Comparison of ENCODE assay signal across 14 cellular contexts in the genomic region with DNA sequence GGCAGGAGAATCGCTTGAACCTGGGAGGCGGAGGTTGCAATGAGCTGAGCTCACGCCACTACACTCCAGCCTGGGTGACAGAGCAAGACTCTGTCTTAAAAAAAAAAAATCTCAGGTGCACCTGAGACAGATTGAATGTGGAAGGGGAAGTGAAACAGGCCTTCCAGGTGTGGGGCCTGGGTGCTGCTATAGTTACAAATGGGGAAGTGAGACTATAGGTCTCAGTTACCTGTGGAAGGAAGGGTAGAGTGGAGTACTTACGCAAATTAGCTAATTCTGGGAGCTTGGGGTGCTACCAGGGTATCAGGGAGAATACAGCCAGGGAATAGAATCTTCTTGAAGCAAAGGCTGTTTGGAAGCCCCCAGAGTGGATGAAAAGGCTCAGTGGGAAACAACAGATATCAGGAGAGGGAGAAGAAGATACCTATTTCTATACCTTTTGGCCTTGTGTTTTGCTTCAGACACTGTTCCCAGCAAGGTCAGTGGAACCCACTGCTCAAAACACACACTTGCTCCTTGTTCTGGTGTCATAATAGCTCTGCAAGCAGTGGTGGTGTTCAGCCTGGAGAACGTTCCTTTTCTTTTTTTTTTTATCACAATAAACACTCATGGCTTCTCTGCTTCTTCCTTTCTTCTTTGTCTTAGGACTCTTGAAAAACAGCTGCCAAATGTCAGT. TPM values are rescaled to one million over a fixed set of nuclear protein-coding genes. Genes with fewer than 3 reads are reported as not detected.
DNase-seq lines count a peak whose midpoint lies in the region; ATAC-seq and TF ChIP-seq lines count a peak whose summit lies in the region.
"Had no signal": no experiment of that assay in that cellular context is flagged by ENCODE, and none has a peak within 500 bp of the region (broad histone marks: within the 10 kb centered on the region; RNA-seq: fewer than 3 reads in every experiment).

No MANE protein-coding gene starts in this region.

- no peak overlapping the region for H3K27ac Mint-ChIP-seq in activated T-cell treated with anti-CD3 and anti-CD28 coated beads, Interleukin-2, amount 50 U/mL, for 72 hours
- H3K27ac Mint-ChIP-seq: activated naive CD4-positive, alpha-beta T cell treated with anti-CD3 and anti-CD28 coated beads, Interleukin-2, amount 50 U/mL, for 24 hours had no signal

- no peaks in the 10 kb centered on the region; the same call in 1 of the 2 replicates for H3K27me3 ChIP-seq in SK-N-SH (ENCODE audit: insufficient read depth)
- H3K27me3 ChIP-seq in ascending aorta = no peaks in the 10 kb centered on the region

- H3K4me3 ChIP-seq in SK-N-SH (ENCODE audit: low read depth in 2 of 2, low read length in 1 of 2) (no peak overlapping the region), ascending aorta (no peak overlapping the region)

- H3K9ac ChIP-seq in SK-N-SH = no peak overlapping the region

- 79% methylated on average over 5 of the region's 5 CpGs for WGBS in SK-N-SH (ENCODE audit: low lambda C conversion rate)

- no peaks in the 10 kb centered on the region for H3K9me2 ChIP-seq in SK-N-SH

- H3K4me1 Mint-ChIP-seq in activated T-cell treated with anti-CD3 and anti-CD28 coated beads, Interleukin-2, amount 50 U/mL, for 72 hours (ENCODE audit: low read depth) = peaks cover 74% of the 10 kb centered on the region

- no peak for TF ChIP-seq CTCF in SK-N-SH (IDR thresholded peaks at IDR 0.05)
- TF ChIP-seq CTCF in ascending aorta (IDR thresholded peaks at IDR 0.05) = no peak

- no peaks in the 10 kb centered on the region for H3K36me3 ChIP-seq in SK-N-SH (replicated peaks in 1 of 2; ENCODE audit: control insufficient read depth in 1 of 2, insufficient read depth in 2 of 2, low read length in 1 of 2)
- H3K36me3 ChIP-seq in ascending aorta = no peaks in the 10 kb centered on the region
- H3K36me3 ChIP-seq: WERI-Rb-1 had no signal

- H3K79me2 ChIP-seq in SK-N-SH (ENCODE audit: insufficient read depth) = no peaks in the 10 kb centered on the region

- H3K4me1 ChIP-seq in SK-N-SH (ENCODE audit: control insufficient read depth in 1 of 2, insufficient read depth in 2 of 2, low read depth in 1 of 2, low read length in 1 of 2) (no peaks in the 10 kb centered on the region), ascending aorta (no peaks in the 10 kb centered on the region)

- POLR2A ChIA-PET in SK-N-SH (lab: Yijun Ruan, JAX) = no interaction called here

- no peaks in the 10 kb centered on the region for H4K20me1 ChIP-seq in SK-N-SH (ENCODE audit: insufficient read depth)

- CTCF ChIA-PET in SK-N-SH (lab: Yijun Ruan, JAX) = interaction anchor here (0.8 to 5.4 kb wide), 2 partner anchors 20 to 98 kb away, joined by 3 to 26 read pairs; no protein-coding TSS in a partner anchor

- no peak overlapping the region for H3K4me3 Mint-ChIP-seq in activated T-cell treated with anti-CD3 and anti-CD28 coated beads, Interleukin-2, amount 50 U/mL, for 72 hours
- H3K4me3 Mint-ChIP-seq: activated naive CD4-positive, alpha-beta T cell treated with anti-CD3 and anti-CD28 coated beads, Interleukin-2, amount 50 U/mL, for 24 hours had no signal

- H3K4me2 ChIP-seq in SK-N-SH = no peak overlapping the region

- H3K27ac ChIP-seq in SK-N-SH (ENCODE audit: low read depth in 2 of 2, low read length in 1 of 2) (no peak overlapping the region), ascending aorta (no peak overlapping the region)
- H3K27ac ChIP-seq: WERI-Rb-1 had no signal

- DNase-seq in NAMALWA (ENCODE audit: low spot score) (peak; percentile 67), SW480 (ENCODE audit: low spot score) (no peak), SK-N-SH (no peak), ascending aorta (ENCODE audit: low spot score in 2 of 2) (no peak)
- no peak for DNase-seq in activated T-cell treated with anti-CD3 and anti-CD28 coated beads, Interleukin-2, amount 50 U/mL, for 72 hours
- DNase-seq: NCI-H82, WERI-Rb-1 had no signal

- no peak overlapping the region for H2AFZ ChIP-seq in SK-N-SH (ENCODE audit: low read depth)

- peak; percentile 86 for ATAC-seq in GM18498 (IDR thresholded peaks at IDR 0.05; ENCODE audit: unreplicated experiment)
- ATAC-seq in GM19452 (IDR thresholded peaks at IDR 0.05; ENCODE audit: unreplicated experiment) = peak; percentile 78
- ATAC-seq in HG02943 (IDR thresholded peaks at IDR 0.05; ENCODE audit: low read depth, unreplicated experiment) = peak; percentile 73
- no peak for ATAC-seq in activated T-cell treated with anti-CD3 and anti-CD28 coated beads, Interleukin-2, amount 50 U/mL, for 72 hours (replicated peaks in 1 of 2)

- H3K36me3 Mint-ChIP-seq in activated T-cell treated with anti-CD3 and anti-CD28 coated beads, Interleukin-2, amount 50 U/mL, for 72 hours (ENCODE audit: insufficient read depth in 2 of 2) = peaks cover 19 to 40% of the 10 kb centered on the region in 2 donors

- intact Hi-C loops in ascending aorta (cut with DNase I) = no loop called here

- TF ChIP-seq EP300 in SK-N-SH (IDR thresholded peaks at IDR 0.05; ENCODE audit: borderline replicate concordance in 1 of 2, low read depth in 1 of 2, low read length in 1 of 2) = no peak

- no peaks in the 10 kb centered on the region for H3F3A ChIP-seq in SK-N-SH (replicated peaks; ENCODE audit: insufficient read depth)

- H3K9me3 ChIP-seq in SK-N-SH = no peaks in the 10 kb centered on the region
- H3K9me3 ChIP-seq in ascending aorta = no peaks in the 10 kb centered on the region

- no peaks in the 10 kb centered on the region for H3K9me3 Mint-ChIP-seq in activated T-cell treated with anti-CD3 and anti-CD28 coated beads, Interleukin-2, amount 50 U/mL, for 72 hours
- H3K9me3 Mint-ChIP-seq: activated naive CD4-positive, alpha-beta T cell treated with anti-CD3 and anti-CD28 coated beads, Interleukin-2, amount 50 U/mL, for 24 hours had no signal

- no peaks in the 10 kb centered on the region for H3K27me3 Mint-ChIP-seq in activated T-cell treated with anti-CD3 and anti-CD28 coated beads, Interleukin-2, amount 50 U/mL, for 72 hours (ENCODE audit: low read depth)
- H3K27me3 Mint-ChIP-seq: activated naive CD4-positive, alpha-beta T cell treated with anti-CD3 and anti-CD28 coated beads, Interleukin-2, amount 50 U/mL, for 24 hours had no signal

- TF ChIP-seq RAD21 in SK-N-SH (IDR thresholded peaks at IDR 0.05; ENCODE audit: low read length) = no peak

TF ChIP-seq in SK-N-SH, 30 proteins besides CTCF, POLR2A, EP300 and RAD21:
- TF ChIP-seq, protein P1, sequence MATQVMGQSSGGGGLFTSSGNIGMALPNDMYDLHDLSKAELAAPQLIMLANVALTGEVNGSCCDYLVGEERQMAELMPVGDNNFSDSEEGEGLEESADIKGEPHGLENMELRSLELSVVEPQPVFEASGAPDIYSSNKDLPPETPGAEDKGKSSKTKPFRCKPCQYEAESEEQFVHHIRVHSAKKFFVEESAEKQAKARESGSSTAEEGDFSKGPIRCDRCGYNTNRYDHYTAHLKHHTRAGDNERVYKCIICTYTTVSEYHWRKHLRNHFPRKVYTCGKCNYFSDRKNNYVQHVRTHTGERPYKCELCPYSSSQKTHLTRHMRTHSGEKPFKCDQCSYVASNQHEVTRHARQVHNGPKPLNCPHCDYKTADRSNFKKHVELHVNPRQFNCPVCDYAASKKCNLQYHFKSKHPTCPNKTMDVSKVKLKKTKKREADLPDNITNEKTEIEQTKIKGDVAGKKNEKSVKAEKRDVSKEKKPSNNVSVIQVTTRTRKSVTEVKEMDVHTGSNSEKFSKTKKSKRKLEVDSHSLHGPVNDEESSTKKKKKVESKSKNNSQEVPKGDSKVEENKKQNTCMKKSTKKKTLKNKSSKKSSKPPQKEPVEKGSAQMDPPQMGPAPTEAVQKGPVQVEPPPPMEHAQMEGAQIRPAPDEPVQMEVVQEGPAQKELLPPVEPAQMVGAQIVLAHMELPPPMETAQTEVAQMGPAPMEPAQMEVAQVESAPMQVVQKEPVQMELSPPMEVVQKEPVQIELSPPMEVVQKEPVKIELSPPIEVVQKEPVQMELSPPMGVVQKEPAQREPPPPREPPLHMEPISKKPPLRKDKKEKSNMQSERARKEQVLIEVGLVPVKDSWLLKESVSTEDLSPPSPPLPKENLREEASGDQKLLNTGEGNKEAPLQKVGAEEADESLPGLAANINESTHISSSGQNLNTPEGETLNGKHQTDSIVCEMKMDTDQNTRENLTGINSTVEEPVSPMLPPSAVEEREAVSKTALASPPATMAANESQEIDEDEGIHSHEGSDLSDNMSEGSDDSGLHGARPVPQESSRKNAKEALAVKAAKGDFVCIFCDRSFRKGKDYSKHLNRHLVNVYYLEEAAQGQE (IDR thresholded peaks at IDR 0.05; ENCODE audit: low read depth, low read length) = no peak

RNA-seq across cellular contexts. Expression of gene CD38, which starts 7.0 kb away (rescaled TPM):
- 10 to 100 TPM; 60.2 to 62.9 TPM for total RNA-seq in activated T-cell treated with anti-CD3 and anti-CD28 coated beads, Interleukin-2, amount 50 U/mL, for 72 hours
- polyA plus RNA-seq in SK-N-SH (2012; rRNA removed) = 0.02 TPM in 1 of 2 replicates, not detected in the other
- 0.01 and 0.04 TPM in 2 replicates for polyA plus RNA-seq in SK-N-SH (2012; cell fraction: cytosol; rRNA removed)
- 0.01 TPM in 2 replicates for polyA plus RNA-seq in SK-N-SH (2012; cell fraction: nucleus; rRNA removed)
- 1.4 TPM for total RNA-seq in ascending aorta
- total RNA-seq: LHCN-M2, myocyte had no signal
- polyA plus RNA-seq: BJ had no signal

Comparison
In these comparisons a context has a peak if more than half of its experiments do, and no peak if none do; other contexts are left out.
1. ATAC-seq: peak in GM18498 (single experiment), GM19452 (single experiment) and HG02943 (single experiment); none in activated T-cell treated with anti-CD3 and anti-CD28 coated beads, Interleukin-2, amount 50 U/mL, for 72 hours (0 of 2).
2. RNA of gene CD38, which starts 7.0 kb away (total RNA-seq): 60.2 to 62.9 TPM in activated T-cell treated with anti-CD3 and anti-CD28 coated beads, Interleukin-2, amount 50 U/mL, for 72 hours; 1.4 TPM in ascending aorta (single experiment); every median in the first group is over 10 times any median in the second.